34 cellular contexts compared by ENCODE assay signal in the genomic region with DNA sequence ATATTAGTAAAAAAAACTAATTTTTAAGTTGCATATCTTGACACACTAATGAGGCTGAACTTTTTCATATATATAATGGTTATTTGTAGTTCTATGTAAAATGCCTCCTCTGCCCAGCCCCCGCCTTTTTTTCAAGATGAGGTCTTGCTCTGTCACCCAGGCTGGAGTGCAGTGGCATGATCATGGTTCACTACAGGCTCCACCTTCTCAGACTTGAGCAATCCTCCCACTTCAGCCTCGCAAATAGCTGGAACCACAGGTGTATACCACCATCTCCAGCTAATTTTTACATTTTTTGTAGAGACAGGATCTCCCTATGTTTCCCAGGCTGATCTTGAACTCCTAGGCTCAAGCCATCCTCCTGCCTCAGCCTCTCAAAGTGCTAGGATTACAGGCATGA.
"Had no signal": no experiment of that assay in that cellular context is flagged by ENCODE, and none has a peak within 500 bp of the region (broad histone marks: within the 10 kb centered on the region; RNA-seq: fewer than 3 reads in every experiment).

No MANE protein-coding gene starts in this region.

- H3K4me3 Mint-ChIP-seq: activated CD4-positive, alpha-beta memory T cell treated with anti-CD3 and anti-CD28 coated beads for 36 hours; activated CD4-positive, alpha-beta T cell treated with anti-CD3 and anti-CD28 coated beads for 36 hours; activated CD4-positive, alpha-beta T cell treated with anti-CD3 and anti-CD28 coated beads, Interleukin-2, amount 10 ng/mL, durations not matched to agents 24 days and 14 days; activated CD8-positive, alpha-beta memory T cell treated with anti-CD3 and anti-CD28 coated beads, Interleukin-2, amount 10 ng/mL, durations not matched to agents 7 days and 5 days; activated CD8-positive, alpha-beta T cell treated with anti-CD3 and anti-CD28 coated beads, Interleukin-2, amount 10 ng/mL, durations not matched to agents 7 days and 5 days; activated naive CD8-positive, alpha-beta T cell; activated T-helper 1 cell treated with anti-CD3 and anti-CD28 coated beads, Interleukin-12 subunit alpha, Interleukin-12 subunit beta, Interleukin-2, Interleukin-4 antibody, amounts not matched to agents 30 ng/mL and 10 ng/mL and 1 ng/mL, durations not matched to agents 14 hours and 24 hours and 36 hours; central memory CD8-positive, alpha-beta T cell; effector memory CD8-positive, alpha-beta T cell; T-cell; T-helper 1 cell treated with Interleukin-12 subunit alpha and Interleukin-12 subunit beta and Interleukin-4 antibody, amounts not matched to agents 30 μg/mL and 1 μg/mL, for 36 hours; T-helper 2 cell treated with Interferon-gamma antibody and Interleukin-4, amounts not matched to agents 5 μg/mL and 100 μg/mL, for 36 hours had no signal

- H3K27me3 Mint-ChIP-seq: activated CD4-positive, alpha-beta memory T cell treated with anti-CD3 and anti-CD28 coated beads for 36 hours; activated CD4-positive, alpha-beta T cell treated with anti-CD3 and anti-CD28 coated beads for 36 hours; activated CD4-positive, alpha-beta T cell treated with anti-CD3 and anti-CD28 coated beads, Interleukin-2, amount 10 ng/mL, durations not matched to agents 24 days and 14 days; activated CD8-positive, alpha-beta memory T cell treated with anti-CD3 and anti-CD28 coated beads, Interleukin-2, amount 10 ng/mL, durations not matched to agents 7 days and 5 days; activated naive CD8-positive, alpha-beta T cell; central memory CD8-positive, alpha-beta T cell; effector memory CD8-positive, alpha-beta T cell; T-cell had no signal

- FAIRE-seq: astrocyte, bronchial epithelial cell had no signal

- H3K27me3 ChIP-seq: brain microvascular endothelial cell, esophagus muscularis mucosa, foreskin keratinocyte, gastrocnemius medialis, heart left ventricle had no signal

- H3K4me1 ChIP-seq: foreskin keratinocyte had no signal

- H3K36me3 ChIP-seq: brain microvascular endothelial cell, esophagus muscularis mucosa, gastrocnemius medialis had no signal

- H3K27ac Mint-ChIP-seq: activated CD4-positive, alpha-beta memory T cell treated with anti-CD3 and anti-CD28 coated beads for 36 hours; activated CD4-positive, alpha-beta T cell treated with anti-CD3 and anti-CD28 coated beads for 36 hours; activated CD4-positive, alpha-beta T cell treated with anti-CD3 and anti-CD28 coated beads, Interleukin-2, amount 10 ng/mL, durations not matched to agents 24 days and 14 days; activated CD8-positive, alpha-beta memory T cell treated with anti-CD3 and anti-CD28 coated beads, Interleukin-2, amount 10 ng/mL, durations not matched to agents 7 days and 5 days; activated CD8-positive, alpha-beta T cell treated with anti-CD3 and anti-CD28 coated beads, Interleukin-2, amount 10 ng/mL, durations not matched to agents 7 days and 5 days; activated naive CD8-positive, alpha-beta T cell; activated T-helper 1 cell treated with anti-CD3 and anti-CD28 coated beads, Interleukin-12 subunit alpha, Interleukin-12 subunit beta, Interleukin-2, Interleukin-4 antibody, amounts not matched to agents 30 ng/mL and 10 ng/mL and 1 ng/mL, durations not matched to agents 14 hours and 24 hours and 36 hours; activated T-helper 2 cell treated with anti-CD3 and anti-CD28 coated beads, Interferon-gamma antibody, Interleukin-2, Interleukin-4, amounts not matched to agents 10 μg/mL and 5 μg/mL and 100 μg/mL, durations not matched to agents 14 hours and 24 hours and 36 hours; effector memory CD8-positive, alpha-beta T cell; T-cell; T-helper 1 cell treated with Interleukin-12 subunit alpha and Interleukin-12 subunit beta and Interleukin-4 antibody, amounts not matched to agents 30 μg/mL and 1 μg/mL, for 36 hours; T-helper 2 cell treated with Interferon-gamma antibody and Interleukin-4, amounts not matched to agents 5 μg/mL and 100 μg/mL, for 36 hours had no signal

- DNase-seq: activated CD4-positive, alpha-beta memory T cell treated with anti-CD3 and anti-CD28 coated beads for 36 hours; activated CD4-positive, alpha-beta T cell treated with anti-CD3 and anti-CD28 coated beads for 36 hours; activated CD4-positive, alpha-beta T cell treated with anti-CD3 and anti-CD28 coated beads, Interleukin-2, amount 10 ng/mL, durations not matched to agents 24 days and 14 days; activated CD4-positive, CD25-positive, alpha-beta regulatory T cell; activated CD4-positive, CD25-positive, alpha-beta regulatory T cell treated with anti-CD3 and anti-CD28 coated beads, Interleukin-2, amount 50 U/mL, for 72 hours; activated CD8-positive, alpha-beta memory T cell treated with anti-CD3 and anti-CD28 coated beads, Interleukin-2, amount 10 ng/mL, durations not matched to agents 7 days and 5 days; activated CD8-positive, alpha-beta memory T cell treated with anti-CD3 and anti-CD28 coated beads, Interleukin-2, amount 50 U/mL, for 4 hours; activated CD8-positive, alpha-beta T cell treated with anti-CD3 and anti-CD28 coated beads, Interleukin-2, amount 10 ng/mL, durations not matched to agents 7 days and 5 days; activated effector memory CD4-positive, alpha-beta T cell treated with anti-CD3 and anti-CD28 coated beads, Interleukin-2, amount 50 U/mL, for 16 hours; activated naive CD4-positive, alpha-beta T cell treated with anti-CD3 and anti-CD28 coated beads, Interleukin-2, amount 50 U/mL, for 16 hours; activated T-cell treated with anti-CD3 and anti-CD28 coated beads, Interleukin-2, amount 50 U/mL, for 1 hour; activated T-cell treated with anti-CD3 and anti-CD28 coated beads, Interleukin-2, amount 50 U/mL, for 48 hours; amniotic stem cell; anterior cingulate cortex; brain microvascular endothelial cell; cortex of kidney; dermis blood vessel endothelial cell; effector CD4-positive, alpha-beta T cell; effector memory CD8-positive, alpha-beta T cell; foreskin keratinocyte; gastrocnemius medialis; glutamatergic neuron; heart left ventricle; T-cell; T1000 had no signal

- H3K9me3 ChIP-seq: esophagus muscularis mucosa, gastrocnemius medialis, heart left ventricle had no signal

- ATAC-seq: activated CD4-positive, alpha-beta T cell treated with anti-CD3 and anti-CD28 coated beads for 36 hours; activated CD8-positive, alpha-beta memory T cell treated with anti-CD3 and anti-CD28 coated beads, Interleukin-2, amount 10 ng/mL, durations not matched to agents 7 days and 5 days; activated CD8-positive, alpha-beta T cell treated with anti-CD3 and anti-CD28 coated beads, Interleukin-2, amount 10 ng/mL, durations not matched to agents 7 days and 5 days; effector memory CD8-positive, alpha-beta T cell; foreskin keratinocyte; gastrocnemius medialis; heart left ventricle; T-cell had no signal

- H3K27ac ChIP-seq: brain microvascular endothelial cell, esophagus muscularis mucosa, foreskin keratinocyte, gastrocnemius medialis had no signal

- H3K4me3 ChIP-seq: esophagus muscularis mucosa, gastrocnemius medialis, heart left ventricle had no signal
